In the genomic region with DNA sequence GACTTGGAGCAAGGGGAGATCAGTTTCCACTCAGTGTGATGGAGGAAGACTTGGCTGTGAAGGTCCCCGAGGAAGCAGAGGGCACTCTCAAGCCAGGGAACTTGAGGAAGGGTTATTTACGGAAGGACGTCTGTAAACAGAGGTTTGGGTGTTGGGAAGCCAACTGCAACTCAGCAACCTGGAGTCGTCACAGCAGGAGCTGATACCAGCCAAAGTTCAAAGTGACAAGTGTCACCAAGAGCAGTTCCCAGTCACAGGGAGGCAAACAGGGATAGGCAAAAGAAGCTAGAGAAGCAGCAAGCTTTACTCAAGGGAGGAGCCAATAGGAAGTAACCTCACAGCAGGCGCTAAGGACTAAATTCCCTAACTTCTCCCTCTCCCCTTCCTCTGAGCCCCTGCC, we compare ENCODE assay signal across 19 cellular contexts.
"Had no signal": no experiment of that assay in that cellular context is flagged by ENCODE, and none has a peak within 500 bp of the region (broad histone marks: within the 10 kb centered on the region; RNA-seq: fewer than 3 reads in every experiment).

No MANE protein-coding gene starts in this region.

- H3K9ac ChIP-seq: neural progenitor cell had no signal

- DNase-seq: effector memory CD8-positive, alpha-beta T cell; esophagus squamous epithelium; foreskin fibroblast; glutamatergic neuron; natural killer cell; nucleus accumbens; pancreas; right cardiac atrium; stimulated activated CD4-positive, alpha-beta T cell treated with anti-CD3 and anti-CD28 coated beads, Interleukin-2, amount 100 ng/mL, for 48 hours; stimulated activated CD8-positive, alpha-beta memory T cell treated with anti-CD3 and anti-CD28 coated beads, Interleukin-4, amount 100 ng/mL, for 48 hours had no signal

- H3K27ac Mint-ChIP-seq: dendritic cell treated with granulocyte-macrophage colony-stimulating factor and Interleukin-4, amounts not matched to agents 40 ng/mL and 50 ng/mL, for 4 days; effector memory CD8-positive, alpha-beta T cell; natural killer cell; progenitor cell of endocrine pancreas; stimulated activated effector memory CD8-positive, alpha-beta T cell treated with anti-CD3 and anti-CD28 coated beads, Interleukin-12 subunit alpha, Interleukin-12 subunit beta, amount 100 ng/mL, for 72 hours; stimulated activated naive CD8-positive, alpha-beta T cell treated with anti-CD3 and anti-CD28 coated beads, Interleukin-15, Interleukin-2, amounts not matched to agents 100 ng/mL and 50 ng/mL, for 24 hours had no signal

- H3K4me3 Mint-ChIP-seq: central memory CD8-positive, alpha-beta T cell; dendritic cell treated with granulocyte-macrophage colony-stimulating factor and Interleukin-4, amounts not matched to agents 40 ng/mL and 50 ng/mL, for 4 days; effector memory CD8-positive, alpha-beta T cell; natural killer cell; neural progenitor cell; stimulated activated effector memory CD8-positive, alpha-beta T cell treated with anti-CD3 and anti-CD28 coated beads, Interleukin-12 subunit alpha, Interleukin-12 subunit beta, amount 100 ng/mL, for 72 hours; stimulated activated naive CD8-positive, alpha-beta T cell treated with anti-CD3 and anti-CD28 coated beads, Interleukin-15, Interleukin-2, amounts not matched to agents 100 ng/mL and 50 ng/mL, for 24 hours had no signal

- H3K4me1 ChIP-seq: esophagus squamous epithelium, gastroesophageal sphincter, neural progenitor cell, pancreas, tibial nerve had no signal

- H3K36me3 ChIP-seq: esophagus squamous epithelium, gastroesophageal sphincter, neural progenitor cell, pancreas, tibial nerve had no signal

- H3K4me2 ChIP-seq: neural progenitor cell, smooth muscle cell had no signal

- H3K4me1 Mint-ChIP-seq: central memory CD8-positive, alpha-beta T cell; natural killer cell; stimulated activated effector memory CD8-positive, alpha-beta T cell treated with anti-CD3 and anti-CD28 coated beads, Interleukin-12 subunit alpha, Interleukin-12 subunit beta, amount 100 ng/mL, for 72 hours had no signal

- H3K9me3 ChIP-seq: esophagus squamous epithelium, gastroesophageal sphincter, pancreas, tibial nerve had no signal

- H2AFZ ChIP-seq: neural progenitor cell had no signal

- H3K36me3 Mint-ChIP-seq: natural killer cell; neural progenitor cell; stimulated activated effector memory CD8-positive, alpha-beta T cell treated with anti-CD3 and anti-CD28 coated beads, Interleukin-12 subunit alpha, Interleukin-12 subunit beta, amount 100 ng/mL, for 72 hours had no signal

- ATAC-seq: effector memory CD8-positive, alpha-beta T cell; gastroesophageal sphincter; natural killer cell; pancreas; right cardiac atrium; stimulated activated effector memory CD8-positive, alpha-beta T cell treated with anti-CD3 and anti-CD28 coated beads, Interleukin-12 subunit alpha, Interleukin-12 subunit beta, amount 100 ng/mL, for 72 hours had no signal

- H3K27me3 Mint-ChIP-seq: central memory CD8-positive, alpha-beta T cell; dendritic cell treated with granulocyte-macrophage colony-stimulating factor and Interleukin-4, amounts not matched to agents 40 ng/mL and 50 ng/mL, for 4 days had no signal

- H3K4me3 ChIP-seq: esophagus squamous epithelium, gastroesophageal sphincter, neural progenitor cell, pancreas, smooth muscle cell, tibial nerve had no signal

- H3K9me3 Mint-ChIP-seq: natural killer cell; stimulated activated effector memory CD8-positive, alpha-beta T cell treated with anti-CD3 and anti-CD28 coated beads, Interleukin-12 subunit alpha, Interleukin-12 subunit beta, amount 100 ng/mL, for 72 hours; stimulated activated naive CD8-positive, alpha-beta T cell treated with anti-CD3 and anti-CD28 coated beads, Interleukin-15, Interleukin-2, amounts not matched to agents 100 ng/mL and 50 ng/mL, for 24 hours had no signal

- H3K27me3 ChIP-seq: esophagus squamous epithelium, gastroesophageal sphincter, neural progenitor cell, pancreas, tibial nerve had no signal

- H3K27ac ChIP-seq: esophagus squamous epithelium, gastroesophageal sphincter, neural progenitor cell, pancreas, tibial nerve had no signal
